In the genomic region with DNA sequence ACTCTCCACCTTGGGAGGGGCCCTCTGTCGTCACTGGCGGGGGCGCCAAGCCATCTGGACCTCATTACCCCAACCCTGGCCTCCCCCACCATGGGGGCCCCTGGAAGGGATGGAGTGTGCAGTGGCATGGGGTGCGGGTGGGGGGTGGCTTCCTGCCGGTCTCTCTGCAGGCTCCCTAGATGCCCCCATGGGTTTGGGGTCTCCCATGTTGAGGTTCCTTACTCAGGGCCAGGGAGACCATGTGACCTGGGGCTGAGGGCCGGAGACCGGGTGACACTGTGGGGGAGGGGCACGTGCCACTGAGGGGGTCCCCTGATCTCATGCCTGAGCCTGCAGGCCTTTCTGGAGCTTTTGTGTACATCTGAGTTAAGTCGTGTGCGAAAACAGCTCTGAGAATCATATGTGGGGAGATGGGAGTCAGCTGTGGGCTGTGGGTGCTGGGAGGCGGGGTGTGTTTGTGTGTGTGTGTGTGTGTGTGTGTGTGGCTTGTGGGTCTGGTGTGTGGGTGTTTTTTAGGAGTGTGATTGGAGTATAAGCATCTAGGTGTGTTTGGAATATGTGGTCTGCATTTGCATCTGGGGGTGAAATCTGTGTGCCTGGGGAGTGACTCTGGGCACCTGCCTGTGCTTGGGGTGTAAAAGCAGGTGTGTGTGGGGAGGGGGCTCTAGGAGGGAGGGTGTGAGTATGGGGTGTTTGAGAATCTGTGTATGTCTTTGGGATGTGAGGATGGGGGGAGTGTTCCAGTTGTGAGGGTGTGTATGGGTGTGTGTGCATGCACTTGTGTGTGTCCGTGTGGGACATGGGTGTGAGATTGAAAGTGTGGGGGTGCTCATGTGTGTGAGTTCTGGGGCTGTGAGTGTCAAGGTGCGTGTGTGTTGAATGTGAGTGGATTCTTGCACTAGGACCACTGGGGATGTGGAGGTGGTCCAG, we compare ENCODE assay signal across 15 cellular contexts. TPM values are rescaled to one million over a fixed set of nuclear protein-coding genes. Genes with fewer than 3 reads are reported as not detected.
DNase-seq lines count a peak whose midpoint lies in the region; ATAC-seq, FAIRE-seq and TF ChIP-seq lines count a peak whose summit lies in the region.
"Had no signal": no experiment of that assay in that cellular context is flagged by ENCODE, and none has a peak within 500 bp of the region (broad histone marks: within the 10 kb centered on the region; RNA-seq: fewer than 3 reads in every experiment).

No MANE protein-coding gene starts in this region.

- H3K27me3 ChIP-seq in BLaER1 (no peaks in the 10 kb centered on the region), rectal smooth muscle tissue (ENCODE audit: control insufficient read depth, insufficient read depth, low read length) (peaks cover 3% of the 10 kb centered on the region)

- no peak for DNase-seq in activated naive CD8-positive, alpha-beta T cell treated with anti-CD3 and anti-CD28 coated beads, Interleukin-2, amount 50 U/mL, for 24 hours
- peak; percentile 63 for DNase-seq in Right ventricle myocardium superior
- DNase-seq in RCC 7860 (ENCODE audit: low spot score) = no peak
- no peak for DNase-seq in GM10266 (ENCODE audit: extremely low spot score)
- DNase-seq: activated CD4-positive, alpha-beta T cell treated with anti-CD3 and anti-CD28 coated beads for 4 hours; CD4-positive, CD25-positive, alpha-beta regulatory T cell; NCI-H510A; SIG-M5; small intestine had no signal

- FAIRE-seq in RCC 7860 (lab: Jason Lieb, UNC) = no peak
- FAIRE-seq: GM12878, small intestine had no signal

- H3K9ac ChIP-seq in BLaER1 (no peak overlapping the region), rectal smooth muscle tissue (ENCODE audit: low read length) (no peak overlapping the region)

- H4K20me1 ChIP-seq in BLaER1 = no peaks in the 10 kb centered on the region

- peaks cover 15% of the 10 kb centered on the region for H3K27me3 Mint-ChIP-seq in activated naive CD8-positive, alpha-beta T cell treated with anti-CD3 and anti-CD28 coated beads, Interleukin-2, amount 50 U/mL, for 24 hours

- peak overlapping the region; percentile 91 for H3K27ac ChIP-seq in BLaER1
- H3K27ac ChIP-seq in rectal smooth muscle tissue (ENCODE audit: low read depth, low read length) = peak overlapping the region; percentile 37

- peak overlapping the region; percentile 89 for H3K4me2 ChIP-seq in BLaER1

- TF ChIP-seq CTCF in GM10266 (IDR thresholded peaks at IDR 0.05; ENCODE audit: control insufficient read depth, insufficient read depth, low read depth, missing control alignments) = no peak

- H3K9me3 ChIP-seq in BLaER1 = no peaks in the 10 kb centered on the region

- ATAC-seq in activated naive CD8-positive, alpha-beta T cell treated with anti-CD3 and anti-CD28 coated beads, Interleukin-2, amount 50 U/mL, for 24 hours = no peak
- ATAC-seq in Right ventricle myocardium superior (ENCODE audit: poor library complexity) (peak; percentile 26), GM18873 (IDR thresholded peaks at IDR 0.05; ENCODE audit: low FRiP score, unreplicated experiment) (no peak), GM21423 (IDR thresholded peaks at IDR 0.05; ENCODE audit: unreplicated experiment) (no peak)
- ATAC-seq: activated naive CD4-positive, alpha-beta T cell treated with anti-CD3 and anti-CD28 coated beads, Interleukin-2, amount 50 U/mL, for 72 hours had no signal

- no peak overlapping the region for H3K4me3 Mint-ChIP-seq in activated naive CD8-positive, alpha-beta T cell treated with anti-CD3 and anti-CD28 coated beads, Interleukin-2, amount 50 U/mL, for 24 hours

- H3K4me1 ChIP-seq in BLaER1 = peaks cover 52% of the 10 kb centered on the region
- H3K4me1 ChIP-seq in rectal smooth muscle tissue (ENCODE audit: control insufficient read depth, insufficient read depth, low read length) = peaks cover 5% of the 10 kb centered on the region

- H3K36me3 Mint-ChIP-seq in activated naive CD8-positive, alpha-beta T cell treated with anti-CD3 and anti-CD28 coated beads, Interleukin-2, amount 50 U/mL, for 24 hours (ENCODE audit: low read depth) = no peaks in the 10 kb centered on the region
- H3K36me3 Mint-ChIP-seq: activated naive CD4-positive, alpha-beta T cell treated with anti-CD3 and anti-CD28 coated beads, Interleukin-2, amount 50 U/mL, for 72 hours; CD4-positive, CD25-positive, alpha-beta regulatory T cell had no signal

- intact Hi-C loops in Right ventricle myocardium superior (cut with DNase I) = no loop called here

- H3K27ac Mint-ChIP-seq in activated naive CD8-positive, alpha-beta T cell treated with anti-CD3 and anti-CD28 coated beads, Interleukin-2, amount 50 U/mL, for 24 hours = peak overlapping the region; percentile 0
- H3K27ac Mint-ChIP-seq: activated naive CD4-positive, alpha-beta T cell treated with anti-CD3 and anti-CD28 coated beads, Interleukin-2, amount 50 U/mL, for 72 hours had no signal

- peaks cover 12% of the 10 kb centered on the region for H3K4me1 Mint-ChIP-seq in activated naive CD8-positive, alpha-beta T cell treated with anti-CD3 and anti-CD28 coated beads, Interleukin-2, amount 50 U/mL, for 24 hours

- no peaks in the 10 kb centered on the region for H3K36me3 ChIP-seq in BLaER1
- peaks cover 4% of the 10 kb centered on the region for H3K36me3 ChIP-seq in rectal smooth muscle tissue (ENCODE audit: control insufficient read depth, insufficient read depth, low read length)

- H3K4me3 ChIP-seq in BLaER1 (peak overlapping the region; percentile 45; the same call in 1 of the 2 replicates), rectal smooth muscle tissue (ENCODE audit: low read length) (peak overlapping the region; percentile 29)
- H3K4me3 ChIP-seq: GM12878 had no signal

- no peaks in the 10 kb centered on the region for H3K9me3 Mint-ChIP-seq in activated naive CD8-positive, alpha-beta T cell treated with anti-CD3 and anti-CD28 coated beads, Interleukin-2, amount 50 U/mL, for 24 hours
- H3K9me3 Mint-ChIP-seq: activated naive CD4-positive, alpha-beta T cell treated with anti-CD3 and anti-CD28 coated beads, Interleukin-2, amount 50 U/mL, for 72 hours; CD4-positive, CD25-positive, alpha-beta regulatory T cell had no signal

RNA-seq across cellular contexts. Expression of a gene that starts 32.1 kb away (rescaled TPM):
- total RNA-seq in Right ventricle myocardium superior = 77.7 TPM

RNA-seq across cellular contexts. Expression of a gene that starts 32.3 kb away (rescaled TPM):
- 16.3 TPM for total RNA-seq in Right ventricle myocardium superior

RNA-seq across cellular contexts. Expression of a gene that starts 40.6 kb away (rescaled TPM):
- total RNA-seq in Right ventricle myocardium superior = 7.0 TPM

RNA-seq across cellular contexts. Expression of a gene that starts 52.4 kb away (rescaled TPM):
- total RNA-seq in Right ventricle myocardium superior = 75.3 TPM
